ENCODE assay signal across 15 cellular contexts in genomic region chr10:128000660-128001059, GRCh38.
DNase-seq lines count a peak whose midpoint lies in the region; ATAC-seq and TF ChIP-seq lines count a peak whose summit lies in the region.
"Had no signal": no experiment of that assay in that cellular context is flagged by ENCODE, and none has a peak within 500 bp of the region (broad histone marks: within the 10 kb centered on the region; RNA-seq: fewer than 3 reads in every experiment).

No MANE protein-coding gene starts in this region.

- POLR2A ChIA-PET in SK-N-SH (lab: Yijun Ruan, JAX) = no interaction called here
- POLR2A ChIA-PET in HEK293T (lab: Yijun Ruan, JAX) = no interaction called here

- H3K36me3 ChIP-seq in SK-N-SH (replicated peaks in 1 of 2; ENCODE audit: control insufficient read depth in 1 of 2, insufficient read depth in 2 of 2, low read length in 1 of 2) = no peaks in the 10 kb centered on the region
- H3K36me3 ChIP-seq: thoracic aorta had no signal

- H3K9ac ChIP-seq in SK-N-SH = no peak overlapping the region
- H3K9ac ChIP-seq: parathyroid adenoma had no signal

- no peaks in the 10 kb centered on the region for H3F3A ChIP-seq in SK-N-SH (replicated peaks; ENCODE audit: insufficient read depth)

- no peak for TF ChIP-seq RAD21 in SK-N-SH (IDR thresholded peaks at IDR 0.05; ENCODE audit: low read length)

- no peaks in the 10 kb centered on the region for H3K9me2 ChIP-seq in SK-N-SH

- H3K79me2 ChIP-seq in SK-N-SH (ENCODE audit: insufficient read depth) = no peaks in the 10 kb centered on the region
- H3K79me2 ChIP-seq: hepatocyte, parathyroid adenoma had no signal

- H2AFZ ChIP-seq in SK-N-SH (ENCODE audit: low read depth) = peak overlapping the region; percentile 8; the same call in 1 of the 2 replicates
- H2AFZ ChIP-seq: hepatocyte, parathyroid adenoma had no signal

- ATAC-seq in HG03442 (IDR thresholded peaks at IDR 0.05; ENCODE audit: unreplicated experiment) = no peak
- ATAC-seq: K562 had no signal

- peak overlapping the region in 1 of 2 experiments; percentile 38; a peak in 2 of 4 replicates for H3K27ac ChIP-seq in SK-N-SH (ENCODE audit: low read depth in 2 of 2, low read length in 1 of 2)
- H3K27ac ChIP-seq: hepatocyte, parathyroid adenoma, thoracic aorta had no signal

- TF ChIP-seq CTCF in AG10803 (conservative IDR thresholded peaks at IDR 0.05; ENCODE audit: low read length) (no peak), SK-N-SH (IDR thresholded peaks at IDR 0.05) (no peak)

- H3K27me3 ChIP-seq in SK-N-SH (ENCODE audit: insufficient read depth) = no peaks in the 10 kb centered on the region
- H3K27me3 ChIP-seq: hepatocyte had no signal

- CTCF ChIA-PET in SK-N-SH (lab: Yijun Ruan, JAX) (interaction anchor here (1.1 to 6.6 kb wide), 5 partner anchors 11 to 285 kb away, joined by 3 to 34 read pairs (median 4); partner anchors contain the start of gene PTPRE), HEK293T (lab: Yijun Ruan, JAX) (interaction anchor here (1.2 kb wide), 1 partner anchor 11 kb away, joined by 3 read pairs; no protein-coding TSS in a partner anchor)

- H3K9me3 ChIP-seq in SK-N-SH = no peaks in the 10 kb centered on the region
- H3K9me3 ChIP-seq: thoracic aorta had no signal

- TF ChIP-seq EP300 in SK-N-SH (IDR thresholded peaks at IDR 0.05; ENCODE audit: borderline replicate concordance in 1 of 2, low read depth in 1 of 2, low read length in 1 of 2) = no peak

- H3K4me3 ChIP-seq in AG10803 (ENCODE audit: low read length) (no peak overlapping the region), SK-N-SH (ENCODE audit: low read depth in 2 of 2, low read length in 1 of 2) (no peak overlapping the region)
- H3K4me3 ChIP-seq: hepatocyte, K562, thoracic aorta had no signal

- H3K4me1 ChIP-seq in SK-N-SH (ENCODE audit: control insufficient read depth in 1 of 2, insufficient read depth in 2 of 2, low read depth in 1 of 2, low read length in 1 of 2) = peaks cover 9 to 10% of the 10 kb centered on the region in 2 experiments; a peak in 1 of 4 replicates
- H3K4me1 ChIP-seq: parathyroid adenoma had no signal

- no peaks in the 10 kb centered on the region for H4K20me1 ChIP-seq in SK-N-SH (ENCODE audit: insufficient read depth)

- H3K4me2 ChIP-seq in SK-N-SH = no peak overlapping the region
- H3K4me2 ChIP-seq: hepatocyte had no signal

- 35% methylated on average over 4 of the region's 4 CpGs for WGBS in SK-N-SH (ENCODE audit: low lambda C conversion rate)

- DNase-seq in AG10803 (ENCODE audit: low read depth) (peak; percentile 20), SK-N-SH (no peak), glomerular visceral epithelial cell (ENCODE audit: extremely low spot score) (peak; percentile 77), midbrain (lab: John Stamatoyannopoulos, UW) (peak; percentile 24), HEK293T (ENCODE audit: extremely low spot score) (no peak), HuH-7.5 (ENCODE audit: low spot score) (no peak)
- DNase-seq in activated T-cell treated with anti-CD3 and anti-CD28 coated beads, Interleukin-2, amount 50 U/mL, for 1 hour = no peak
- DNase-seq: activated CD4-positive, alpha-beta T cell treated with anti-CD3 and anti-CD28 coated beads, Interleukin-2, amount 50 U/mL, for 4 hours; NCI-H146; NCI-H748 treated with DMSO at 0.1 percent for 48 hours had no signal

TF ChIP-seq in SK-N-SH, 30 proteins besides CTCF, POLR2A, EP300 and RAD21:
- TF ChIP-seq NFIC (IDR thresholded peaks at IDR 0.05; ENCODE audit: borderline replicate concordance) = peak; percentile 31; the same call in 1 of the 2 replicates
- TF ChIP-seq RXRA (IDR thresholded peaks at IDR 0.05; ENCODE audit: borderline replicate concordance, low read depth) = no peak

TF ChIP-seq in HEK293T, 16 proteins besides CTCF, POLR2A, EP300 and RAD21:
- TF ChIP-seq ARNT (IDR thresholded peaks at IDR 0.05) (no peak), SUZ12 (IDR thresholded peaks at IDR 0.05) (no peak), NFRKB (IDR thresholded peaks at IDR 0.05) (no peak), L3MBTL2 (conservative IDR thresholded peaks at IDR 0.05) (no peak), BHLHE40 (IDR thresholded peaks at IDR 0.05; ENCODE audit: borderline replicate concordance) (no peak), HDGF (IDR thresholded peaks at IDR 0.05; ENCODE audit: borderline replicate concordance) (no peak), ZNF384 (IDR thresholded peaks at IDR 0.05) (no peak), FOXA1 (IDR thresholded peaks at IDR 0.05) (no peak), TARDBP (IDR thresholded peaks at IDR 0.05) (no peak), FOXM1 (IDR thresholded peaks at IDR 0.05; ENCODE audit: borderline replicate concordance) (no peak), SP1 (IDR thresholded peaks at IDR 0.05) (no peak), CTBP1 (IDR thresholded peaks at IDR 0.05; ENCODE audit: borderline replicate concordance) (no peak), ELF4 (IDR thresholded peaks at IDR 0.05) (no peak), LEF1 (IDR thresholded peaks at IDR 0.05; ENCODE audit: borderline replicate concordance) (no peak)
- TF ChIP-seq, protein P1, sequence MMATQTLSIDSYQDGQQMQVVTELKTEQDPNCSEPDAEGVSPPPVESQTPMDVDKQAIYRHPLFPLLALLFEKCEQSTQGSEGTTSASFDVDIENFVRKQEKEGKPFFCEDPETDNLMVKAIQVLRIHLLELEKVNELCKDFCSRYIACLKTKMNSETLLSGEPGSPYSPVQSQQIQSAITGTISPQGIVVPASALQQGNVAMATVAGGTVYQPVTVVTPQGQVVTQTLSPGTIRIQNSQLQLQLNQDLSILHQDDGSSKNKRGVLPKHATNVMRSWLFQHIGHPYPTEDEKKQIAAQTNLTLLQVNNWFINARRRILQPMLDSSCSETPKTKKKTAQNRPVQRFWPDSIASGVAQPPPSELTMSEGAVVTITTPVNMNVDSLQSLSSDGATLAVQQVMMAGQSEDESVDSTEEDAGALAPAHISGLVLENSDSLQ (IDR thresholded peaks at IDR 0.05) = no peak
TF ChIP-seq in HEK293T: peak in this region for 0.

Comparison
In these comparisons a context has a peak if more than half of its experiments do, and no peak if none do; other contexts are left out.
1. DNase-seq: peak in AG10803 (single experiment), glomerular visceral epithelial cell (single experiment) and midbrain (single experiment); none in SK-N-SH (single experiment), HEK293T (single experiment), HuH-7.5 (single experiment) and activated T-cell treated with anti-CD3 and anti-CD28 coated beads, Interleukin-2, amount 50 U/mL, for 1 hour (single experiment).